In the genomic region with DNA sequence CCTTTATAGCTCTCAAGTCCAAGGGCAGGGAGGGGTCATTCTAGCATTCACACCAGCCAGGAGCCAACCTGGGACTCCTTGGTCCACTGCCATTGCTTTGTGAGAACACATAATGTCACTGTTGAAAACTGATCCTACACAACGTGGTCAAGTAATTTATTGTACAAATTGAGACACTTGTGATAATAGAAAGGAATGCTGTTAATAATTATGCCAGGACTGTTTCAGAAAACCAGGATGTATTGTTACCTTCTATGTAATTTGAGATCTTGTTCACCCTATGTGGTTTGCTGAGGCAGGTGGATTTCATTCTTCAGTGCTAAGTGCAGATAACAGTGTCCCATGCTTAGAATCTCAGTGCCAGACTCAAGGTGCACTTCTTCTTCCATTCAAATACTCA, we compare ENCODE assay signal across 39 cellular contexts. TPM values are rescaled to one million over a fixed set of nuclear protein-coding genes. Genes with fewer than 3 reads are reported as not detected.
"Had no signal": no experiment of that assay in that cellular context is flagged by ENCODE, and none has a peak within 500 bp of the region (broad histone marks: within the 10 kb centered on the region; RNA-seq: fewer than 3 reads in every experiment).

No MANE protein-coding gene starts in this region.

- H3K9me3 Mint-ChIP-seq: activated T-helper 1 cell treated with anti-CD3 and anti-CD28 coated beads, Interleukin-12 subunit alpha, Interleukin-12 subunit beta, Interleukin-2, Interleukin-4 antibody, amounts not matched to agents 30 ng/mL and 10 ng/mL and 1 ng/mL, durations not matched to agents 14 hours and 24 hours and 36 hours; effector memory CD8-positive, alpha-beta T cell; T-helper 1 cell treated with Interleukin-12 subunit alpha and Interleukin-12 subunit beta and Interleukin-4 antibody, amounts not matched to agents 30 μg/mL and 1 μg/mL, for 36 hours had no signal

- H3K27me3 ChIP-seq: right lobe of liver, uterus had no signal

- H3K27ac ChIP-seq: heart left ventricle, left ventricle myocardium inferior, right lobe of liver, thoracic aorta, uterus, VCaP had no signal

- H3K4me3 ChIP-seq: heart left ventricle, left ventricle myocardium inferior, lung, right lobe of liver, thoracic aorta, uterus had no signal

- H3K4me1 ChIP-seq: heart left ventricle, left ventricle myocardium inferior, right lobe of liver, uterus had no signal

- H3K27me3 Mint-ChIP-seq: activated CD4-positive, alpha-beta memory T cell treated with anti-CD3 and anti-CD28 coated beads for 36 hours; activated CD4-positive, alpha-beta T cell treated with anti-CD3 and anti-CD28 coated beads, Interleukin-2, amount 10 ng/mL, durations not matched to agents 24 days and 14 days; type B pancreatic cell had no signal

- H3K36me3 Mint-ChIP-seq: activated CD4-positive, alpha-beta memory T cell treated with anti-CD3 and anti-CD28 coated beads for 36 hours; activated naive CD4-positive, alpha-beta T cell treated with anti-CD3 and anti-CD28 coated beads, Interleukin-2, amount 10 ng/mL, durations not matched to agents 7 days and 5 days; immature natural killer cell; natural killer cell treated with Interleukin-12 subunit alpha and Interleukin-12 subunit beta and Interleukin-15 and Interleukin-18, amount 100 ng/mL, for 72 hours; type B pancreatic cell had no signal

- FAIRE-seq: astrocyte, kidney, TTC549 had no signal

- H3K36me3 ChIP-seq: heart left ventricle, left ventricle myocardium inferior, right lobe of liver, thoracic aorta, uterus had no signal

- H3K4me3 Mint-ChIP-seq: activated CD4-positive, alpha-beta memory T cell treated with anti-CD3 and anti-CD28 coated beads for 36 hours; activated CD4-positive, alpha-beta T cell treated with anti-CD3 and anti-CD28 coated beads, Interleukin-2, amount 10 ng/mL, durations not matched to agents 24 days and 14 days; activated naive CD4-positive, alpha-beta T cell treated with anti-CD3 and anti-CD28 coated beads, Interleukin-2, amount 10 ng/mL, durations not matched to agents 7 days and 5 days; activated T-helper 1 cell treated with anti-CD3 and anti-CD28 coated beads, Interleukin-12 subunit alpha, Interleukin-12 subunit beta, Interleukin-2, Interleukin-4 antibody, amounts not matched to agents 30 ng/mL and 10 ng/mL and 1 ng/mL, durations not matched to agents 14 hours and 24 hours and 36 hours; effector memory CD8-positive, alpha-beta T cell; immature natural killer cell; natural killer cell treated with Interleukin-12 subunit alpha and Interleukin-12 subunit beta and Interleukin-15 and Interleukin-18, amount 100 ng/mL, for 72 hours; T-helper 1 cell treated with Interleukin-12 subunit alpha and Interleukin-12 subunit beta and Interleukin-4 antibody, amounts not matched to agents 30 μg/mL and 1 μg/mL, for 36 hours; type B pancreatic cell had no signal

- ATAC-seq: effector memory CD8-positive, alpha-beta T cell; esophagus mucosa; heart left ventricle; natural killer cell treated with Interleukin-12 subunit alpha and Interleukin-12 subunit beta and Interleukin-15 and Interleukin-18, amount 100 ng/mL, for 72 hours; stimulated activated naive CD8-positive, alpha-beta T cell treated with anti-CD3 and anti-CD28 coated beads, Interleukin-15, Interleukin-2, amounts not matched to agents 100 U/mL and 50 U/mL, for 24 hours had no signal

- H3K4me1 Mint-ChIP-seq: activated CD4-positive, alpha-beta T cell treated with anti-CD3 and anti-CD28 coated beads, Interleukin-2, amount 10 ng/mL, durations not matched to agents 24 days and 14 days; activated naive CD4-positive, alpha-beta T cell treated with anti-CD3 and anti-CD28 coated beads, Interleukin-2, amount 10 ng/mL, durations not matched to agents 7 days and 5 days; immature natural killer cell had no signal

- H3K27ac Mint-ChIP-seq: activated CD4-positive, alpha-beta memory T cell treated with anti-CD3 and anti-CD28 coated beads for 36 hours; activated CD4-positive, alpha-beta T cell treated with anti-CD3 and anti-CD28 coated beads, Interleukin-2, amount 10 ng/mL, durations not matched to agents 24 days and 14 days; activated naive CD4-positive, alpha-beta T cell treated with anti-CD3 and anti-CD28 coated beads, Interleukin-2, amount 10 ng/mL, durations not matched to agents 7 days and 5 days; activated T-helper 1 cell treated with anti-CD3 and anti-CD28 coated beads, Interleukin-12 subunit alpha, Interleukin-12 subunit beta, Interleukin-2, Interleukin-4 antibody, amounts not matched to agents 30 ng/mL and 10 ng/mL and 1 ng/mL, durations not matched to agents 14 hours and 24 hours and 36 hours; effector memory CD8-positive, alpha-beta T cell; immature natural killer cell; natural killer cell treated with Interleukin-12 subunit alpha and Interleukin-12 subunit beta and Interleukin-15 and Interleukin-18, amount 100 ng/mL, for 72 hours; T-helper 1 cell treated with Interleukin-12 subunit alpha and Interleukin-12 subunit beta and Interleukin-4 antibody, amounts not matched to agents 30 μg/mL and 1 μg/mL, for 36 hours; type B pancreatic cell had no signal

- DNase-seq: activated CD4-positive, alpha-beta memory T cell treated with anti-CD3 and anti-CD28 coated beads for 36 hours; activated CD4-positive, alpha-beta T cell treated with anti-CD3 and anti-CD28 coated beads, Interleukin-2, amount 10 ng/mL, durations not matched to agents 24 days and 14 days; activated CD8-positive, alpha-beta memory T cell treated with anti-CD3 and anti-CD28 coated beads, Interleukin-2, amount 50 U/mL, for 4 hours; activated gamma-delta T cell; activated naive CD4-positive, alpha-beta T cell treated with anti-CD3 and anti-CD28 coated beads, Interleukin-2, amount 10 ng/mL, durations not matched to agents 7 days and 5 days; activated T-cell treated with anti-CD3 and anti-CD28 coated beads, Interleukin-2, amount 50 U/mL, for 1 hour; amniotic stem cell; caudate nucleus; cortex of kidney; effector memory CD8-positive, alpha-beta T cell; foreskin fibroblast; heart left ventricle; hypothalamus; immature natural killer cell; kidney; left ventricle myocardium inferior; mesendoderm; posterior cingulate gyrus; right lobe of liver; stimulated activated CD4-positive, alpha-beta T cell treated with anti-CD3 and anti-CD28 coated beads, Interleukin-4, amount 100 ng/mL, for 1 hour; stimulated activated naive CD8-positive, alpha-beta T cell treated with anti-CD3 and anti-CD28 coated beads, Interleukin-15, Interleukin-2, amounts not matched to agents 100 U/mL and 50 U/mL, for 24 hours; T-helper 9 cell; uterus had no signal

- H3K9me3 ChIP-seq: right lobe of liver, thoracic aorta, uterus had no signal

RNA-seq across cellular contexts. Expression of a gene that starts 33.3 kb away (rescaled TPM):
- total RNA-seq: activated CD4-positive, alpha-beta memory T cell treated with anti-CD3 and anti-CD28 coated beads for 36 hours; activated CD4-positive, alpha-beta T cell treated with anti-CD3 and anti-CD28 coated beads, Interleukin-2, amount 10 ng/mL, durations not matched to agents 24 days and 14 days; activated CD8-positive, alpha-beta memory T cell treated with anti-CD3 and anti-CD28 coated beads for 36 hours; activated T-helper 1 cell treated with anti-CD3 and anti-CD28 coated beads, Interleukin-12 subunit alpha, Interleukin-12 subunit beta, Interleukin-2, Interleukin-4 antibody, amounts not matched to agents 30 ng/mL and 10 ng/mL and 1 ng/mL, durations not matched to agents 14 hours and 24 hours and 36 hours; astrocyte; chondrocyte; esophagus mucosa; heart left ventricle; kidney; left ventricle myocardium inferior; lung; myocyte; natural killer cell treated with Interleukin-12 subunit alpha and Interleukin-12 subunit beta and Interleukin-15 and Interleukin-18, amount 100 ng/mL, for 72 hours; omental fat pad; right lobe of liver; skeletal muscle tissue; subcutaneous adipose tissue; thoracic aorta; uterus had no signal
- polyA plus RNA-seq: heart left ventricle, immature natural killer cell had no signal
